Comparison of ENCODE assay signal across 7 cellular contexts in genomic region chr1:159924791-159925712, GRCh38. TPM values are rescaled to one million over a fixed set of nuclear protein-coding genes. Genes with fewer than 3 reads are reported as not detected.
DNase-seq lines count a peak whose midpoint lies in the region; ATAC-seq and TF ChIP-seq lines count a peak whose summit lies in the region.

Gene TAGLN2 (minus strand): TSS chr1:159925507. CDS start chr1:159920509, 4,998 bp downstream.

- intact Hi-C loops in mammary epithelial cell (cut with micrococcal nuclease) = loop anchor here (1.0 kb wide), 1 partner anchor 34 kb away; no protein-coding TSS in a partner anchor

- peaks cover 44% of the 10 kb centered on the region for H3K4me1 ChIP-seq in mammary epithelial cell (ENCODE audit: insufficient read depth, low read length)

- H3K27me3 ChIP-seq in mammary epithelial cell (ENCODE audit: insufficient read depth, low read length) = no peaks in the 10 kb centered on the region

- under 1% methylated on average over 33 of the region's 57 CpGs for WGBS in mammary epithelial cell (ENCODE audit: low coverage, missing lambda C conversion rate)

- DNase-seq in NCI-H2029 (lab: John Stamatoyannopoulos, UW) (peak; percentile 65), mammary epithelial cell (peak; percentile 93), inferior parietal cortex (ENCODE audit: extremely low spot score) (peak; percentile 53)
- peak; percentile 83 to 89 for DNase-seq in stimulated activated CD4-positive, alpha-beta T cell treated with anti-CD3 and anti-CD28 coated beads, Interleukin-12 subunit alpha, Interleukin-12 subunit beta, amount 100 ng/mL, for 24 hours (ENCODE audit: low read depth in 2 of 2)

- H3K4me3 ChIP-seq in WI38 (ENCODE audit: low read depth, low read length) (peak within 1 kb of the TSS; percentile 98), mammary epithelial cell (replicated peaks in 1 of 3; ENCODE audit: insufficient read depth in 1 of 3, low read depth in 2 of 3, low read length in 3 of 3) (peak within 1 kb of the TSS; percentile 62 to 93 (median 77))

- peak within 1 kb of the TSS; percentile 98 for H3K27ac ChIP-seq in mammary epithelial cell (ENCODE audit: insufficient read depth, low read depth, low read length)

- TF ChIP-seq CTCF in WI38 (IDR thresholded peaks at IDR 0.05; ENCODE audit: low read depth, low read length) (no peak), mammary epithelial cell (conservative IDR thresholded peaks at IDR 0.05 in 1 of 2, IDR thresholded peaks at IDR 0.05 in 1 of 2; ENCODE audit: extremely low read depth in 1 of 2, insufficient read depth in 1 of 2, low read depth in 1 of 2, low read length in 2 of 2) (no peak)

- peak; percentile 65 for ATAC-seq in GM18498 (IDR thresholded peaks at IDR 0.05; ENCODE audit: unreplicated experiment)
- peak; percentile 61 for ATAC-seq in HG02763 (IDR thresholded peaks at IDR 0.05; ENCODE audit: unreplicated experiment)

- no peaks in the 10 kb centered on the region for H3K9me3 ChIP-seq in mammary epithelial cell (replicated peaks; ENCODE audit: insufficient read depth, low read length)

- peaks cover 52% of the 10 kb centered on the region for H3K79me2 ChIP-seq in mammary epithelial cell (ENCODE audit: insufficient read depth, low read length)

- H3K9ac ChIP-seq in mammary epithelial cell (ENCODE audit: insufficient read depth, low read length) = peak within 1 kb of the TSS; percentile 99

- peaks cover 5% of the 10 kb centered on the region for H3K36me3 ChIP-seq in mammary epithelial cell (ENCODE audit: insufficient read depth, low read length)

- in situ Hi-C loops in mammary epithelial cell (cut with MboI; ENCODE audit: low sequenced_read_pairs in 2 of 2) = no loop called here

- dilution Hi-C loops in mammary epithelial cell (cut with HindIII; ENCODE audit: low sequenced_read_pairs) = loop anchor here (25.0 kb wide), 1 partner anchor 287 kb away; the partner anchor contains the start of gene PEA15

- H3K4me2 ChIP-seq in mammary epithelial cell (ENCODE audit: insufficient read depth, low read depth, low read length) = peak within 1 kb of the TSS; percentile 85

- H2AFZ ChIP-seq in mammary epithelial cell (ENCODE audit: low read depth, low read length) = peak within 1 kb of the TSS; percentile 77

- H4K20me1 ChIP-seq in mammary epithelial cell (ENCODE audit: insufficient read depth, low read length) = no peaks in the 10 kb centered on the region

- CTCF ChIA-PET in mammary epithelial cell (lab: Charles Lee; ENCODE audit: low non-redundant PET) = no interaction called here

- TSS peak; percentile 63 for BruUV-seq in mammary epithelial cell (replicated peaks; lab: Mats Ljungman, UMichigan)

RNA-seq across cellular contexts. Expression of gene TAGLN2, which starts in this region (rescaled TPM):
- total RNA-seq in mammary epithelial cell = 100 to 1,000 TPM; 178 to 454 TPM
- polyA plus RNA-seq in mammary epithelial cell = 748 TPM
- polyA minus RNA-seq in mammary epithelial cell = 594 TPM

Comparison
In these comparisons a context has a peak if more than half of its experiments do, and no peak if none do; other contexts are left out.
1. Peak in every context shown above with its lines: DNase-seq, ATAC-seq, H3K4me3 ChIP-seq and H3K27ac ChIP-seq.